Comparison of ENCODE assay signal across 22 cellular contexts in the genomic region with DNA sequence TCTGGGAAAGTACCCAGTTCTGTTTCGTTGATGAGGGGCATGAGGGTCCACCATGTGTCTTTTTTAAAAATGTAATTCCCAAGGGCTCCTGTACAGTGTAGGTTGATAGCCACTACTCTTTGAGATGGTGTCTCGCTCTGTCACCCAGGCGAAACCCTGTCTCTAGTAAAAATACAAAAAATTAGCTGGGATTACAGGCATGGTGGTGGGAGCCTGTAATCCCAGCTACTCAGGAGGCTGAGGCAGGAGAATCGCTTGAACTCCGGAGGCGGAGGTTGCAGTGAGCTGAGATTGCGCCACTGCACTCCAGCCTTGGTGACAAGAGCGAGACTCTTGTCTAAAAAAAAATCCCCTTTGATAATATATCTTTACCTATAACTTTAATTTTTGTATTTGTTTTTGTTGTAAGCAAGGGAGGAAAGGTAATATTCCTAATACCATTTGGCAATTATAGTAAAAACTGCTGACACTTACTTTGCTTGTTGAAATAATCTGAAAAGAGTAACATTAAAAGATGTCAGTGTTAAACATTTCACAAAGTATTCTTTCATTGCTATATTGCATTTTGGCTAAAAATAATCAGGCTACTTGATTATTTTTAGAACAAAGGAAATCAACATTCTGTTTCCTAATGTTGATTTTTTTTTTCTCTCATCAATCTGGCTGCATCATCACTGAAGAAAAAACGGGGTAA. TPM values are rescaled to one million over a fixed set of nuclear protein-coding genes. Genes with fewer than 3 reads are reported as not detected.
DNase-seq lines count a peak whose midpoint lies in the region; ATAC-seq and TF ChIP-seq lines count a peak whose summit lies in the region.
"Had no signal": no experiment of that assay in that cellular context is flagged by ENCODE, and none has a peak within 500 bp of the region (broad histone marks: within the 10 kb centered on the region; RNA-seq: fewer than 3 reads in every experiment).

No MANE protein-coding gene starts in this region.

- H3K9me3 ChIP-seq in heart right ventricle (no peaks in the 10 kb centered on the region), right cardiac atrium (ENCODE audit: control insufficient read depth, low read length) (no peaks in the 10 kb centered on the region), OCI-LY7 (ENCODE audit: low read length) (no peaks in the 10 kb centered on the region), testis (no peaks in the 10 kb centered on the region)
- H3K9me3 ChIP-seq: ovary, thyroid gland had no signal

- TF ChIP-seq CTCF in heart right ventricle (IDR thresholded peaks at IDR 0.05) (no peak), OCI-LY7 (conservative IDR thresholded peaks at IDR 0.05; ENCODE audit: low read length) (no peak), glutamatergic neuron (IDR thresholded peaks at IDR 0.05; ENCODE audit: partially characterized antibody, unreplicated experiment) (no peak), testis (IDR thresholded peaks at IDR 0.05) (no peak)

- DNase-seq in heart right ventricle (no peak), right cardiac atrium (no peak), OCI-LY7 (ENCODE audit: low spot score) (no peak), glutamatergic neuron (no peak), testis (no peak), H7 (no peak), HUDEP-2 (lab: John Stamatoyannopoulos, UW; ENCODE audit: unreplicated experiment in 76 of 76) (no peak)
- DNase-seq: activated CD4-positive, alpha-beta memory T cell treated with anti-CD3 and anti-CD28 coated beads, Interleukin-2, amount 10 ng/mL, durations not matched to agents 7 days and 5 days; activated CD8-positive, alpha-beta memory T cell treated with anti-CD3 and anti-CD28 coated beads, Interleukin-2, amount 50 U/mL, for 4 hours; activated naive CD4-positive, alpha-beta T cell; CD8-positive, alpha-beta memory T cell; foreskin melanocyte; NCI-H1417; NCI-H2029; NCI-H524 treated with DMSO at 0.1 percent for 48 hours; ovary; T-helper 2 cell; thyroid gland had no signal

- no peak for ATAC-seq in heart right ventricle
- no peak for ATAC-seq in right cardiac atrium
- ATAC-seq in GM19035 (IDR thresholded peaks at IDR 0.05; ENCODE audit: unreplicated experiment): no peak

- POLR2A ChIA-PET in OCI-LY7 (lab: Charles Lee): interaction anchor here (0.6 to 1.5 kb wide), 2 partner anchors 11 to 105 kb away, joined by 3 to 6 read pairs; no protein-coding TSS in a partner anchor

- H4K20me1 ChIP-seq in OCI-LY7 (ENCODE audit: insufficient read depth, low read length): peaks cover 12% of the 10 kb centered on the region; the same call in 1 of the 2 replicates

- no peak overlapping the region for H3K4me3 ChIP-seq in heart right ventricle
- no peak overlapping the region for H3K4me3 ChIP-seq in right cardiac atrium (ENCODE audit: low read length)
- no peak overlapping the region for H3K4me3 ChIP-seq in OCI-LY7 (ENCODE audit: low read depth, low read length, poor library complexity, severe bottlenecking)
- H3K4me3 ChIP-seq in testis: no peak overlapping the region
- H3K4me3 ChIP-seq in H7 (ENCODE audit: insufficient read depth, low read depth, low read length): no peak overlapping the region
- H3K4me3 ChIP-seq: ovary, smooth muscle cell, thyroid gland had no signal

- H3K4me1 ChIP-seq in heart right ventricle (peaks cover 0 to 18% (median 9%) of the 10 kb centered on the region in 9 donors), right cardiac atrium (ENCODE audit: control insufficient read depth, insufficient read depth, low read length) (no peaks in the 10 kb centered on the region), OCI-LY7 (ENCODE audit: insufficient read depth, low read length, poor library complexity, severe bottlenecking) (no peaks in the 10 kb centered on the region), testis (peaks cover 17% of the 10 kb centered on the region)

- H3K27ac Mint-ChIP-seq in glutamatergic neuron (ENCODE audit: unreplicated experiment): peak overlapping the region; percentile 22
- H3K27ac Mint-ChIP-seq: activated CD4-positive, alpha-beta memory T cell treated with anti-CD3 and anti-CD28 coated beads, Interleukin-2, amount 10 ng/mL, durations not matched to agents 7 days and 5 days; stimulated activated naive CD8-positive, alpha-beta T cell treated with anti-CD3 and anti-CD28 coated beads, Interleukin-15, Interleukin-2, amounts not matched to agents 100 ng/mL and 50 ng/mL, for 24 hours had no signal

- H3K4me3 Mint-ChIP-seq in glutamatergic neuron (ENCODE audit: unreplicated experiment): no peak overlapping the region
- H3K4me3 Mint-ChIP-seq: activated CD4-positive, alpha-beta memory T cell treated with anti-CD3 and anti-CD28 coated beads, Interleukin-2, amount 10 ng/mL, durations not matched to agents 7 days and 5 days; CD8-positive, alpha-beta memory T cell; nephron; stimulated activated naive CD8-positive, alpha-beta T cell treated with anti-CD3 and anti-CD28 coated beads, Interleukin-15, Interleukin-2, amounts not matched to agents 100 ng/mL and 50 ng/mL, for 24 hours had no signal

- H3K36me3 ChIP-seq in heart right ventricle (peaks cover under 1 to 52% (median 33%) of the 10 kb centered on the region in 9 donors), OCI-LY7 (ENCODE audit: insufficient read depth, low read length) (peaks cover 67% of the 10 kb centered on the region), testis (ENCODE audit: low read depth, missing control alignments) (no peaks in the 10 kb centered on the region), H7 (replicated peaks; ENCODE audit: control insufficient read depth, insufficient read depth, low read length) (peaks cover 15% of the 10 kb centered on the region)
- H3K36me3 ChIP-seq: ovary had no signal

- H3K9me2 ChIP-seq in OCI-LY7 (ENCODE audit: insufficient read depth, low read length): no peaks in the 10 kb centered on the region

- H3K4me1 Mint-ChIP-seq in glutamatergic neuron (ENCODE audit: low read depth, unreplicated experiment): no peaks in the 10 kb centered on the region
- H3K4me1 Mint-ChIP-seq: CD8-positive, alpha-beta memory T cell; nephron had no signal

- no peak overlapping the region for H3K4me2 ChIP-seq in OCI-LY7 (ENCODE audit: low read length)
- H3K4me2 ChIP-seq: smooth muscle cell had no signal

- H3K27ac ChIP-seq in heart right ventricle (peak overlapping the region in 7 of 10 donors; percentile 5 to 70 (median 19)), right cardiac atrium (ENCODE audit: low read length) (no peak overlapping the region), OCI-LY7 (ENCODE audit: low read depth, low read length, poor library complexity, severe bottlenecking) (peak overlapping the region; percentile 16), testis (peak overlapping the region; percentile 55 to 62)
- H3K27ac ChIP-seq: ovary, thyroid gland had no signal

- no TSS peak for BruUV-seq in OCI-LY7 (replicated peaks; lab: Mats Ljungman, UMichigan)

- intact Hi-C loops in heart right ventricle (cut with DNase I): loop anchor here in 1 of 10 donors (5.0 kb wide), 1 partner anchor 115 kb away; no protein-coding TSS in a partner anchor
- intact Hi-C loops in right cardiac atrium (cut with DNase I): no loop called here
- intact Hi-C loops in OCI-LY7 (cut with micrococcal nuclease; ENCODE audit: unreplicated experiment): no loop called here
- intact Hi-C loops in testis (cut with DNase I; ENCODE audit: low total_unique reads): no loop called here

- no peaks in the 10 kb centered on the region for H3K27me3 ChIP-seq in heart right ventricle
- H3K27me3 ChIP-seq in right cardiac atrium (ENCODE audit: control insufficient read depth, insufficient read depth): no peaks in the 10 kb centered on the region
- no peaks in the 10 kb centered on the region for H3K27me3 ChIP-seq in testis
- no peaks in the 10 kb centered on the region for H3K27me3 ChIP-seq in H7 (ENCODE audit: control insufficient read depth, insufficient read depth, low read length)
- H3K27me3 ChIP-seq: ovary, thyroid gland had no signal

- H3K27me3 Mint-ChIP-seq in glutamatergic neuron (ENCODE audit: unreplicated experiment): peaks cover 4% of the 10 kb centered on the region
- H3K27me3 Mint-ChIP-seq: activated CD4-positive, alpha-beta memory T cell treated with anti-CD3 and anti-CD28 coated beads, Interleukin-2, amount 10 ng/mL, durations not matched to agents 7 days and 5 days; CD8-positive, alpha-beta memory T cell; stimulated activated naive CD8-positive, alpha-beta T cell treated with anti-CD3 and anti-CD28 coated beads, Interleukin-15, Interleukin-2, amounts not matched to agents 100 ng/mL and 50 ng/mL, for 24 hours had no signal

- H3K9me3 Mint-ChIP-seq in glutamatergic neuron (ENCODE audit: unreplicated experiment): no peaks in the 10 kb centered on the region
- H3K9me3 Mint-ChIP-seq: activated CD4-positive, alpha-beta memory T cell treated with anti-CD3 and anti-CD28 coated beads, Interleukin-2, amount 10 ng/mL, durations not matched to agents 7 days and 5 days; CD8-positive, alpha-beta memory T cell; nephron; stimulated activated naive CD8-positive, alpha-beta T cell treated with anti-CD3 and anti-CD28 coated beads, Interleukin-15, Interleukin-2, amounts not matched to agents 100 ng/mL and 50 ng/mL, for 24 hours had no signal

- 79 to 86% methylated on average over 9 of the region's 9 CpGs for WGBS in heart right ventricle, 2 donors
- WGBS in right cardiac atrium: 78% methylated on average over 9 of the region's 9 CpGs
- WGBS in testis, 2 donors: 76% methylated on average over 9 of the region's 9 CpGs

- H2AFZ ChIP-seq in OCI-LY7 (ENCODE audit: low read length): no peak overlapping the region

- H3K79me2 ChIP-seq in OCI-LY7 (ENCODE audit: insufficient read depth, low read depth, low read length): no peaks in the 10 kb centered on the region

- TF ChIP-seq POLR2A in testis (IDR thresholded peaks at IDR 0.05): no peak

- CTCF ChIA-PET in OCI-LY7 (lab: Charles Lee; ENCODE audit: unreplicated experiment): no interaction called here

- H3K36me3 Mint-ChIP-seq in glutamatergic neuron (ENCODE audit: unreplicated experiment): peaks cover 10% of the 10 kb centered on the region

RNA-seq across cellular contexts. Expression of a gene that starts 11.8 kb away (rescaled TPM):
- total RNA-seq in heart right ventricle (10 to 100 TPM; 12.6 to 33.3 (median 18.8) TPM), right cardiac atrium (10 to 100 TPM; 16.7 to 29.5 (median 22.6) TPM), OCI-LY7 (2022) (394 and 416 TPM in 2 replicates), glutamatergic neuron (ENCODE audit: unreplicated experiment) (223 TPM), testis (100 to 1,000 TPM; 143 to 157 TPM)
- polyA plus RNA-seq in heart right ventricle (10 to 100 TPM in 1 of 2 donors, 1 to 10 TPM in 1; 6.1 to 25.2 TPM), right cardiac atrium (16.5 TPM), testis (ENCODE audit: insufficient read depth, low read depth, low replicate concordance) (481 TPM)
- total RNA-seq in OCI-LY7 (2014; rRNA removed; shearing (Covaris generic)): 253 and 397 TPM in 2 replicates
- 390 and 410 TPM in 2 replicates for total RNA-seq in H7 (2014; rRNA removed; shearing (Covaris generic))

RNA-seq across cellular contexts. Expression of a gene that starts 51.0 kb away (rescaled TPM):
- total RNA-seq in heart right ventricle (1 to 10 TPM; 3.1 to 8.6 (median 4.8) TPM), right cardiac atrium (1 to 10 TPM; 5.9 to 7.4 (median 6.9) TPM), OCI-LY7 (2022) (24.0 and 27.7 TPM in 2 replicates), glutamatergic neuron (ENCODE audit: unreplicated experiment) (9.9 TPM), testis (10 to 100 TPM; 13.1 to 14.5 TPM)
- polyA plus RNA-seq in heart right ventricle (10 to 100 TPM in 1 of 2 donors, 1 to 10 TPM in 1; 7.3 to 10.0 TPM), right cardiac atrium (12.0 TPM), testis (ENCODE audit: insufficient read depth, low read depth, low replicate concordance) (13.5 TPM)
- total RNA-seq in OCI-LY7 (2014; rRNA removed; shearing (Covaris generic)): 17.8 and 19.4 TPM in 2 replicates
- 55.8 and 57.0 TPM in 2 replicates for total RNA-seq in H7 (2014; rRNA removed; shearing (Covaris generic))
